ENCODE assay signal across 1 cellular context in the genomic region with DNA sequence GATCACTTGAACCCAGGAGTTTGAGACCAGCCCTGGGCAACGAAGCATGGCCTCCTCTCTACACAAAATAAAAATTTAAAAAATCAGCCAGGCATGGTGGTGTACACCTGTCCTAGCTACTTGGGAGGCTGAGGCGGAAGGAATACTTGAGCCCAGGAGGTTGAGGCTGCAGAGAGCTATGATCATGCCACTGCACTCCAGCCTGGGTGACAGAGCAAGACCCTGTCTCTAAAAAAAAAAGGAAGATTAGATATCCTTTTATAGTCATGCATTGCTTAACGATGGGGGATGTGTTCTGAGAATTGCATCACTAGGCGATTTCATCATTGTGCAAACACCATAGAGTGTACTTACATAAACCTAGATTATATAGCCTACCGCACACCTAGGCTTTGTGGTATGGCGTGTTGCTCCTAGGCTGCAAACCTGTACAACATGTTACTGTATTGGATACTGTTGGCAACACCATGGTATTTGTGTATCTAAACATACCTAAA.
TF ChIP-seq lines count a peak whose summit lies in the region.

No MANE protein-coding gene starts in this region.

TF ChIP-seq in HepG2, 621 proteins besides CTCF, POLR2A, EP300 and RAD21 (continued from another document and continues in another):
- TF ChIP-seq, protein P1, sequence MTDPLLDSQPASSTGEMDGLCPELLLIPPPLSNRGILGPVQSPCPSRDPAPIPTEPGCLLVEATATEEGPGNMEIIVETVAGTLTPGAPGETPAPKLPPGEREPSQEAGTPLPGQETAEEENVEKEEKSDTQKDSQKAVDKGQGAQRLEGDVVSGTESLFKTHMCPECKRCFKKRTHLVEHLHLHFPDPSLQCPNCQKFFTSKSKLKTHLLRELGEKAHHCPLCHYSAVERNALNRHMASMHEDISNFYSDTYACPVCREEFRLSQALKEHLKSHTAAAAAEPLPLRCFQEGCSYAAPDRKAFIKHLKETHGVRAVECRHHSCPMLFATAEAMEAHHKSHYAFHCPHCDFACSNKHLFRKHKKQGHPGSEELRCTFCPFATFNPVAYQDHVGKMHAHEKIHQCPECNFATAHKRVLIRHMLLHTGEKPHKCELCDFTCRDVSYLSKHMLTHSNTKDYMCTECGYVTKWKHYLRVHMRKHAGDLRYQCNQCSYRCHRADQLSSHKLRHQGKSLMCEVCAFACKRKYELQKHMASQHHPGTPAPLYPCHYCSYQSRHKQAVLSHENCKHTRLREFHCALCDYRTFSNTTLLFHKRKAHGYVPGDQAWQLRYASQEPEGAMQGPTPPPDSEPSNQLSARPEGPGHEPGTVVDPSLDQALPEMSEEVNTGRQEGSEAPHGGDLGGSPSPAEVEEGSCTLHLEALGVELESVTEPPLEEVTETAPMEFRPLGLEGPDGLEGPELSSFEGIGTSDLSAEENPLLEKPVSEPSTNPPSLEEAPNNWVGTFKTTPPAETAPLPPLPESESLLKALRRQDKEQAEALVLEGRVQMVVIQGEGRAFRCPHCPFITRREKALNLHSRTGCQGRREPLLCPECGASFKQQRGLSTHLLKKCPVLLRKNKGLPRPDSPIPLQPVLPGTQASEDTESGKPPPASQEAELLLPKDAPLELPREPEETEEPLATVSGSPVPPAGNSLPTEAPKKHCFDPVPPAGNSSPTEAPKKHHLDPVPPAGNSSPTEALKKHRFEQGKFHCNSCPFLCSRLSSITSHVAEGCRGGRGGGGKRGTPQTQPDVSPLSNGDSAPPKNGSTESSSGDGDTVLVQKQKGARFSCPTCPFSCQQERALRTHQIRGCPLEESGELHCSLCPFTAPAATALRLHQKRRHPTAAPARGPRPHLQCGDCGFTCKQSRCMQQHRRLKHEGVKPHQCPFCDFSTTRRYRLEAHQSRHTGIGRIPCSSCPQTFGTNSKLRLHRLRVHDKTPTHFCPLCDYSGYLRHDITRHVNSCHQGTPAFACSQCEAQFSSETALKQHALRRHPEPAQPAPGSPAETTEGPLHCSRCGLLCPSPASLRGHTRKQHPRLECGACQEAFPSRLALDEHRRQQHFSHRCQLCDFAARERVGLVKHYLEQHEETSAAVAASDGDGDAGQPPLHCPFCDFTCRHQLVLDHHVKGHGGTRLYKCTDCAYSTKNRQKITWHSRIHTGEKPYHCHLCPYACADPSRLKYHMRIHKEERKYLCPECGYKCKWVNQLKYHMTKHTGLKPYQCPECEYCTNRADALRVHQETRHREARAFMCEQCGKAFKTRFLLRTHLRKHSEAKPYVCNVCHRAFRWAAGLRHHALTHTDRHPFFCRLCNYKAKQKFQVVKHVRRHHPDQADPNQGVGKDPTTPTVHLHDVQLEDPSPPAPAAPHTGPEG (CRISPR knock-in tag; IDR thresholded peaks at IDR 0.05), result peak; percentile 98
- TF ChIP-seq ZKSCAN8 (CRISPR knock-in tag; IDR thresholded peaks at IDR 0.05; ENCODE audit: borderline replicate concordance) (peak; percentile 78; the same call in 1 of the 2 replicates), HCFC1 (IDR thresholded peaks at IDR 0.05; ENCODE audit: low read depth, low read length) (no peak), CHD2 (IDR thresholded peaks at IDR 0.05; ENCODE audit: low read depth, low read length) (no peak), TGIF2 (CRISPR knock-in tag; IDR thresholded peaks at IDR 0.05) (peak; percentile 77), ZBTB7B (CRISPR knock-in tag; IDR thresholded peaks at IDR 0.05) (peak; percentile 84; the same call in 1 of the 2 replicates), HNRNPUL1 (IDR thresholded peaks at IDR 0.05; ENCODE audit: low read depth, low read length) (no peak), HDAC2 (CRISPR knock-in tag; IDR thresholded peaks at IDR 0.05) (peak; percentile 96), GPN1 (CRISPR knock-in tag; IDR thresholded peaks at IDR 0.05; ENCODE audit: borderline replicate concordance) (no peak), POGZ (CRISPR knock-in tag; IDR thresholded peaks at IDR 0.05) (peak; percentile 61), ZNF335 (CRISPR knock-in tag; IDR thresholded peaks at IDR 0.05) (0 out of 2 replicates have a peak, but pooled peaks have one; percentile 57), ZSCAN9 (CRISPR knock-in tag; IDR thresholded peaks at IDR 0.05; ENCODE audit: borderline replicate concordance) (peak; percentile 84; the same call in 1 of the 2 replicates), ZNF552 (CRISPR knock-in tag; IDR thresholded peaks at IDR 0.05; ENCODE audit: borderline replicate concordance) (0 out of 2 replicates have a peak, but pooled peaks have one; percentile 33), TBX3 (IDR thresholded peaks at IDR 0.05; ENCODE audit: borderline replicate concordance) (peak; percentile 72; the same call in 1 of the 2 replicates), ARID2 (CRISPR knock-in tag; IDR thresholded peaks at IDR 0.05; ENCODE audit: borderline replicate concordance) (peak; percentile 70; the same call in 1 of the 2 replicates), ZBTB1 (CRISPR knock-in tag; IDR thresholded peaks at IDR 0.05; ENCODE audit: borderline replicate concordance) (no peak), NFYB (CRISPR knock-in tag; IDR thresholded peaks at IDR 0.05) (no peak), THAP11 (CRISPR knock-in tag; IDR thresholded peaks at IDR 0.05) (peak; percentile 83), MTF2 (CRISPR knock-in tag; IDR thresholded peaks at IDR 0.05; ENCODE audit: borderline replicate concordance) (no peak), SKI (IDR thresholded peaks at IDR 0.05; ENCODE audit: partially characterized antibody) (peak; percentile 63), ZNF557 (CRISPR knock-in tag; IDR thresholded peaks at IDR 0.05) (0 out of 2 replicates have a peak, but pooled peaks have one; percentile 47), CEBPG (CRISPR knock-in tag; IDR thresholded peaks at IDR 0.05) (peak; percentile 100), GATAD1 (CRISPR knock-in tag; IDR thresholded peaks at IDR 0.05) (peak; percentile 61; the same call in 1 of the 2 replicates), CAMTA2 (CRISPR knock-in tag; IDR thresholded peaks at IDR 0.05; ENCODE audit: borderline replicate concordance) (no peak), TARDBP (CRISPR knock-in tag; IDR thresholded peaks at IDR 0.05) (peak; percentile 95), TP53 (CRISPR knock-in tag; conservative IDR thresholded peaks at IDR 0.05) (0 out of 2 replicates have a peak, but pooled peaks have one; percentile 28), FOXJ3 (CRISPR knock-in tag; IDR thresholded peaks at IDR 0.05; ENCODE audit: borderline replicate concordance) (peak; percentile 94), PITX1 (CRISPR knock-in tag; IDR thresholded peaks at IDR 0.05) (peak; percentile 91), TBL1XR1 (IDR thresholded peaks at IDR 0.05; ENCODE audit: borderline replicate concordance, low read length, partially characterized antibody) (peak; percentile 95), ZMYM4 (CRISPR knock-in tag; IDR thresholded peaks at IDR 0.05) (peak; percentile 54; the same call in 1 of the 2 replicates), SMAD3 (CRISPR knock-in tag; IDR thresholded peaks at IDR 0.05) (peak; percentile 92; the same call in 1 of the 2 replicates), NRL (CRISPR knock-in tag; IDR thresholded peaks at IDR 0.05; ENCODE audit: borderline replicate concordance) (no peak), NFYC (CRISPR knock-in tag; IDR thresholded peaks at IDR 0.05) (peak; percentile 28; the same call in 1 of the 2 replicates), HNF4G (IDR thresholded peaks at IDR 0.05; ENCODE audit: borderline replicate concordance, low read depth, low read length) (peak; percentile 61; the same call in 1 of the 2 replicates), HNF4G (CRISPR knock-in tag; IDR thresholded peaks at IDR 0.05; ENCODE audit: borderline replicate concordance, low read depth) (no peak), SOX5 (CRISPR knock-in tag; IDR thresholded peaks at IDR 0.05; ENCODE audit: borderline replicate concordance) (peak; percentile 87), FOXP1 (IDR thresholded peaks at IDR 0.05) (no peak), FOXP1 (CRISPR knock-in tag; IDR thresholded peaks at IDR 0.05) (peak; percentile 88), SNAI1 (CRISPR knock-in tag; IDR thresholded peaks at IDR 0.05; ENCODE audit: borderline replicate concordance) (no peak), XRCC5 (optimal IDR thresholded peaks at IDR 0.05; ENCODE audit: low read length) (no peak), ETV5 (CRISPR knock-in tag; IDR thresholded peaks at IDR 0.05; ENCODE audit: borderline replicate concordance) (peak; percentile 62; the same call in 1 of the 2 replicates), ZBTB8A (CRISPR knock-in tag; IDR thresholded peaks at IDR 0.05; ENCODE audit: borderline replicate concordance, low read depth) (peak; percentile 64; the same call in 1 of the 2 replicates), ZFP90 (CRISPR knock-in tag; IDR thresholded peaks at IDR 0.05; ENCODE audit: borderline replicate concordance) (peak; percentile 94), YEATS4 (CRISPR knock-in tag; IDR thresholded peaks at IDR 0.05; ENCODE audit: borderline replicate concordance) (peak; percentile 68; the same call in 1 of the 2 replicates)
- TF ChIP-seq, protein P2, sequence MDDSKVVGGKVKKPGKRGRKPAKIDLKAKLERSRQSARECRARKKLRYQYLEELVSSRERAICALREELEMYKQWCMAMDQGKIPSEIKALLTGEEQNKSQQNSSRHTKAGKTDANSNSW (CRISPR knock-in tag; IDR thresholded peaks at IDR 0.05; ENCODE audit: borderline replicate concordance), result no peak
- TF ChIP-seq, protein P3, sequence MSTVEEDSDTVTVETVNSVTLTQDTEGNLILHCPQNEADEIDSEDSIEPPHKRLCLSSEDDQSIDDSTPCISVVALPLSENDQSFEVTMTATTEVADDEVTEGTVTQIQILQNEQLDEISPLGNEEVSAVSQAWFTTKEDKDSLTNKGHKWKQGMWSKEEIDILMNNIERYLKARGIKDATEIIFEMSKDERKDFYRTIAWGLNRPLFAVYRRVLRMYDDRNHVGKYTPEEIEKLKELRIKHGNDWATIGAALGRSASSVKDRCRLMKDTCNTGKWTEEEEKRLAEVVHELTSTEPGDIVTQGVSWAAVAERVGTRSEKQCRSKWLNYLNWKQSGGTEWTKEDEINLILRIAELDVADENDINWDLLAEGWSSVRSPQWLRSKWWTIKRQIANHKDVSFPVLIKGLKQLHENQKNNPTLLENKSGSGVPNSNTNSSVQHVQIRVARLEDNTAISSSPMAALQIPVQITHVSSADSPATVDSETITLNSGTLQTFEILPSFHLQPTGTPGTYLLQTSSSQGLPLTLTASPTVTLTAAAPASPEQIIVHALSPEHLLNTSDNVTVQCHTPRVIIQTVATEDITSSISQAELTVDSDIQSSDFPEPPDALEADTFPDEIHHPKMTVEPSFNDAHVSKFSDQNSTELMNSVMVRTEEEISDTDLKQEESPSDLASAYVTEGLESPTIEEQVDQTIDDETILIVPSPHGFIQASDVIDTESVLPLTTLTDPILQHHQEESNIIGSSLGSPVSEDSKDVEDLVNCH (CRISPR knock-in tag; IDR thresholded peaks at IDR 0.05), result no peak
- TF ChIP-seq, protein P4, sequence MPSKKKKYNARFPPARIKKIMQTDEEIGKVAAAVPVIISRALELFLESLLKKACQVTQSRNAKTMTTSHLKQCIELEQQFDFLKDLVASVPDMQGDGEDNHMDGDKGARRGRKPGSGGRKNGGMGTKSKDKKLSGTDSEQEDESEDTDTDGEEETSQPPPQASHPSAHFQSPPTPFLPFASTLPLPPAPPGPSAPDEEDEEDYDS (CRISPR knock-in tag; IDR thresholded peaks at IDR 0.05), result peak; percentile 57; the same call in 1 of the 2 replicates
- TF ChIP-seq, protein P5, sequence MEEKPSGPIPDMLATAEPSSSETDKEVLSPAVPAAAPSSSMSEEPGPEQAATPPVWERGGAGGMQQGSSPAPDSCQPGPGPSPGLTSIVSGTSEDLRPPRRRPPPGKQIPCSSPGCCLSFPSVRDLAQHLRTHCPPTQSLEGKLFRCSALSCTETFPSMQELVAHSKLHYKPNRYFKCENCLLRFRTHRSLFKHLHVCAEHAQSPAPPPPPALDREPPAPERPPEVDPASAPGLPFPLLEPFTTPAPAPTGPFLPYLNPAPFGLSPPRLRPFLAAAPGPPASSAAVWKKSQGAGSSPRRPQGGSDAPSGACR (CRISPR knock-in tag; IDR thresholded peaks at IDR 0.05), result no peak
- TF ChIP-seq, protein P6, sequence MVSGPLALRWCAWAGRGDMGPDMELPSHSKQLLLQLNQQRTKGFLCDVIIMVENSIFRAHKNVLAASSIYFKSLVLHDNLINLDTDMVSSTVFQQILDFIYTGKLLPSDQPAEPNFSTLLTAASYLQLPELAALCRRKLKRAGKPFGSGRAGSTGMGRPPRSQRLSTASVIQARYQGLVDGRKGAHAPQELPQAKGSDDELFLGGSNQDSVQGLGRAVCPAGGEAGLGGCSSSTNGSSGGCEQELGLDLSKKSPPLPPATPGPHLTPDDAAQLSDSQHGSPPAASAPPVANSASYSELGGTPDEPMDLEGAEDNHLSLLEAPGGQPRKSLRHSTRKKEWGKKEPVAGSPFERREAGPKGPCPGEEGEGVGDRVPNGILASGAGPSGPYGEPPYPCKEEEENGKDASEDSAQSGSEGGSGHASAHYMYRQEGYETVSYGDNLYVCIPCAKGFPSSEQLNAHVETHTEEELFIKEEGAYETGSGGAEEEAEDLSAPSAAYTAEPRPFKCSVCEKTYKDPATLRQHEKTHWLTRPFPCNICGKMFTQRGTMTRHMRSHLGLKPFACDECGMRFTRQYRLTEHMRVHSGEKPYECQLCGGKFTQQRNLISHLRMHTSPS (CRISPR knock-in tag; IDR thresholded peaks at IDR 0.05; ENCODE audit: low read depth), result no peak
- TF ChIP-seq, protein P7, sequence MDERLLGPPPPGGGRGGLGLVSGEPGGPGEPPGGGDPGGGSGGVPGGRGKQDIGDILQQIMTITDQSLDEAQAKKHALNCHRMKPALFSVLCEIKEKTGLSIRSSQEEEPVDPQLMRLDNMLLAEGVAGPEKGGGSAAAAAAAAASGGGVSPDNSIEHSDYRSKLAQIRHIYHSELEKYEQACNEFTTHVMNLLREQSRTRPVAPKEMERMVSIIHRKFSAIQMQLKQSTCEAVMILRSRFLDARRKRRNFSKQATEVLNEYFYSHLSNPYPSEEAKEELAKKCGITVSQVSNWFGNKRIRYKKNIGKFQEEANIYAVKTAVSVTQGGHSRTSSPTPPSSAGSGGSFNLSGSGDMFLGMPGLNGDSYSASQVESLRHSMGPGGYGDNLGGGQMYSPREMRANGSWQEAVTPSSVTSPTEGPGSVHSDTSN (CRISPR knock-in tag; IDR thresholded peaks at IDR 0.05), result no peak
